ENCODE assay signal across 8 cellular contexts in the genomic region with DNA sequence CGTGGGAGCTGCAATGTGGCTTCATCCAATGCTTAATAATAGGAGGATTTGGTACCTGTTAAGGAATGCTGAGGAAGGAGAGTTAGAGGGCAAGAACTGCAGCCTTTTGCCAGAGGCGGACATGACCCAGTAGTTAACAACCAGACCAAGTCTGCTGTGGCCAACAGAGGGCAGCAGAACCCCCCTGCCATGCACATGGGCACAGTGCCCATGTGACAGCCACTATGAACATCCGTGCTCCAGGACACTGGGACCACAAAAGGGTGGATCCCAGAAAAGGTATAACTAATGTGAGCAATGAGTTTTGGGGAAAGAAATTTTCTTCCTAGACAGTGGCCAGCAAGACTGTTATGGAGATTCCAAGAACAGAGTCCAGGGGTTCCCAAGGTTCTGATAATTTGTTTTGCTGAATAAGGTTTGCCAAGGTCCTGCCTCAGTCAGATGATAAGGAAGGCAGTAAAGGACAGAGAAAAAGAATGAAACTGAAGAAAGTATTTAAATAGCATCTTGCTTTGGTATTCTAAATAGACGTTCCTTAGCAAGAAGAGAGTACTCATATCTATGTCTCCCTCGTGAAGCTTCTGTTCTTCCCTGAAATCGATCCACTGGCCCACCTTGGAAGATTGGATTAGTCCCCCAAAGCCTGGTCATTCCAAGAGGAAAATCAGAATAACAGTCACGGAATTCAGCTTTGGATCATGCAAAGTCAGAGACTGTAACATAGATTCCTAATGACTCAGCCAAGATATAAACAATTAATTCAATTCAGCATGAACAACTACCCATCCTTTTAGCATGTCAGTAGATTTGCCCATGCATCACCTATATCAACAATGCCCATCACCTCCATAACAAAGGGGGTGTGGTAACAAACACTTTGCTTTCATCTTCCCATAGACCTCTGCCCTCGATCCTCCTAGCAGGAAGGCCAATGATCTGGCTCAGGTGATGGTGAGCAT. TPM values are rescaled to one million over a fixed set of nuclear protein-coding genes. Genes with fewer than 3 reads are reported as not detected.
A peak's percentile ranks its signal among the peaks of the same experiment; 100 is the strongest.
DNase-seq lines count a peak whose midpoint lies in the region; ATAC-seq, FAIRE-seq and TF ChIP-seq lines count a peak whose summit lies in the region.

No MANE protein-coding gene starts in this region.

- H3K36me3 ChIP-seq in CD4-positive, CD25-positive, alpha-beta regulatory T cell (ENCODE audit: control insufficient read depth, insufficient read depth, low read length), result no peaks in the 10 kb centered on the region

- no peak overlapping the region for H3K4me3 Mint-ChIP-seq in CD4-positive, CD25-positive, alpha-beta regulatory T cell
- H3K4me3 Mint-ChIP-seq in activated CD4-positive, alpha-beta memory T cell treated with anti-CD3 and anti-CD28 coated beads for 36 hours, result no peak overlapping the region
- H3K4me3 Mint-ChIP-seq in nephron, result no peak overlapping the region

- intact Hi-C loops in activated CD4-positive, alpha-beta memory T cell treated with anti-CD3 and anti-CD28 coated beads for 36 hours (cut with micrococcal nuclease), result loop anchor here (1.0 to 10.0 kb wide), 2 partner anchors 111 kb away; a partner anchor contains a TSS

- H3K27me3 ChIP-seq in CD4-positive, CD25-positive, alpha-beta regulatory T cell (ENCODE audit: control insufficient read depth, insufficient read depth, low read length), result peaks cover 17% of the 10 kb centered on the region

- no peaks in the 10 kb centered on the region for H3K9me3 ChIP-seq in CD4-positive, CD25-positive, alpha-beta regulatory T cell (ENCODE audit: control insufficient read depth in 2 of 2, low read length in 2 of 2)

- peak in 1 of 2 donors; percentile 34 for ATAC-seq in CD4-positive, CD25-positive, alpha-beta regulatory T cell (ENCODE audit: low read depth in 2 of 2)
- ATAC-seq in esophagus mucosa, result peak; percentile 62
- ATAC-seq in HG02852 (IDR thresholded peaks at IDR 0.05; ENCODE audit: unreplicated experiment), result no peak

- DNase-seq in CD4-positive, CD25-positive, alpha-beta regulatory T cell, result peak in 2 of 3 donors; percentile 22 to 46
- DNase-seq in GM19239 (ENCODE audit: insufficient read length, low spot score), result no peak
- DNase-seq in NCI-H1092 treated with DMSO at 0.1 percent for 48 hours (lab: John Stamatoyannopoulos, UW), result peak; percentile 28
- peak; percentile 66 for DNase-seq in activated CD4-positive, alpha-beta memory T cell treated with anti-CD3 and anti-CD28 coated beads for 36 hours
- DNase-seq in urothelium cell line (ENCODE audit: low spot score), result peak; percentile 62

- CTCF ChIA-PET in activated CD4-positive, alpha-beta memory T cell treated with anti-CD3 and anti-CD28 coated beads for 36 hours (lab: Charles Lee), result interaction anchor here (0.7 to 1.2 kb wide), 6 partner anchors 8 to 366 kb away, joined by 3 to 5 read pairs (median 3); no protein-coding TSS in a partner anchor

- no peak overlapping the region for H3K27ac ChIP-seq in CD4-positive, CD25-positive, alpha-beta regulatory T cell (ENCODE audit: insufficient read depth, low read length, poor library complexity, severe bottlenecking)

- peaks cover 21% of the 10 kb centered on the region for H3K27me3 Mint-ChIP-seq in CD4-positive, CD25-positive, alpha-beta regulatory T cell
- peaks cover 26% of the 10 kb centered on the region for H3K27me3 Mint-ChIP-seq in activated CD4-positive, alpha-beta memory T cell treated with anti-CD3 and anti-CD28 coated beads for 36 hours
- H3K27me3 Mint-ChIP-seq in nephron (ENCODE audit: low read depth), result peaks cover 17% of the 10 kb centered on the region

- peak; percentile 41 to 53 (median 47) for TF ChIP-seq CTCF in nephron (IDR thresholded peaks at IDR 0.05; ENCODE audit: unreplicated experiment in 3 of 3)

- peaks cover 0 to 7% (median 0%) of the 10 kb centered on the region in 4 donors for H3K4me1 Mint-ChIP-seq in CD4-positive, CD25-positive, alpha-beta regulatory T cell
- no peaks in the 10 kb centered on the region for H3K4me1 Mint-ChIP-seq in activated CD4-positive, alpha-beta memory T cell treated with anti-CD3 and anti-CD28 coated beads for 36 hours (ENCODE audit: low read depth)
- H3K4me1 Mint-ChIP-seq in nephron, result peaks cover 13% of the 10 kb centered on the region

- H3K27ac Mint-ChIP-seq in CD4-positive, CD25-positive, alpha-beta regulatory T cell, result no peak overlapping the region
- no peak overlapping the region for H3K27ac Mint-ChIP-seq in activated CD4-positive, alpha-beta memory T cell treated with anti-CD3 and anti-CD28 coated beads for 36 hours
- peak overlapping the region in 2 of 3 experiments; percentile 4 to 50 for H3K27ac Mint-ChIP-seq in nephron

- H3K4me3 ChIP-seq in CD4-positive, CD25-positive, alpha-beta regulatory T cell (ENCODE audit: low read depth, low read length), result no peak overlapping the region

- POLR2A ChIA-PET in activated CD4-positive, alpha-beta memory T cell treated with anti-CD3 and anti-CD28 coated beads for 36 hours (lab: Charles Lee), result interaction anchor here (0.6 kb wide), 1 partner anchor 88 kb away, joined by 3 read pairs; no protein-coding TSS in a partner anchor

- peak; percentile 81 for FAIRE-seq in GM19239 (lab: Jason Lieb, UNC)
- FAIRE-seq in urothelium cell line (lab: Jason Lieb, UNC), result peak; percentile 80

- H3K9me3 Mint-ChIP-seq in CD4-positive, CD25-positive, alpha-beta regulatory T cell, result no peaks in the 10 kb centered on the region
- H3K9me3 Mint-ChIP-seq in activated CD4-positive, alpha-beta memory T cell treated with anti-CD3 and anti-CD28 coated beads for 36 hours, result no peaks in the 10 kb centered on the region
- no peaks in the 10 kb centered on the region for H3K9me3 Mint-ChIP-seq in nephron

- H3K36me3 Mint-ChIP-seq in CD4-positive, CD25-positive, alpha-beta regulatory T cell, result no peaks in the 10 kb centered on the region
- no peaks in the 10 kb centered on the region for H3K36me3 Mint-ChIP-seq in activated CD4-positive, alpha-beta memory T cell treated with anti-CD3 and anti-CD28 coated beads for 36 hours
- no peaks in the 10 kb centered on the region for H3K36me3 Mint-ChIP-seq in nephron (ENCODE audit: low read depth)

- H3K4me1 ChIP-seq in CD4-positive, CD25-positive, alpha-beta regulatory T cell (ENCODE audit: control insufficient read depth, insufficient read depth, low read length, poor library complexity, severe bottlenecking), result no peaks in the 10 kb centered on the region

RNA-seq across cellular contexts. Expression of a gene that starts 56.0 kb away (rescaled TPM):
- not detected for total RNA-seq in CD4-positive, CD25-positive, alpha-beta regulatory T cell
- polyA plus RNA-seq in CD4-positive, CD25-positive, alpha-beta regulatory T cell, result not detected
- total RNA-seq in activated CD4-positive, alpha-beta memory T cell treated with anti-CD3 and anti-CD28 coated beads for 36 hours, result not detected
- total RNA-seq in esophagus mucosa, result not detected

Comparison
In these comparisons a context has a peak if more than half of its experiments do, and no peak if none do; other contexts are left out.
1. H3K27ac Mint-ChIP-seq: peak in nephron (2 of 3); none in CD4-positive, CD25-positive, alpha-beta regulatory T cell (0 of 3) and activated CD4-positive, alpha-beta memory T cell treated with anti-CD3 and anti-CD28 coated beads for 36 hours (single experiment).